ENCODE assay signal across 25 cellular contexts in genomic region chr13:38264363-38265134, GRCh38.
DNase-seq lines count a peak whose midpoint lies in the region; ATAC-seq and TF ChIP-seq lines count a peak whose summit lies in the region.
"Had no signal": no experiment of that assay in that cellular context is flagged by ENCODE, and none has a peak within 500 bp of the region (broad histone marks: within the 10 kb centered on the region; RNA-seq: fewer than 3 reads in every experiment).

No MANE protein-coding gene starts in this region.

- H3K79me2 ChIP-seq in OCI-LY3 (ENCODE audit: low read length), result no peaks in the 10 kb centered on the region

- intact Hi-C loops in right lobe of liver (cut with DNase I), result no loop called here

- H3K9ac ChIP-seq in OCI-LY3 (ENCODE audit: low read length), result no peak overlapping the region
- H3K9ac ChIP-seq: BLaER1 treated with 17β-estradiol and CSF1 and Interleukin-3, amounts not matched to agents 10 nM and 100 nM had no signal

- no peaks in the 10 kb centered on the region for H3K27me3 ChIP-seq in OCI-LY3 (ENCODE audit: low read depth, low read length)
- no peaks in the 10 kb centered on the region for H3K27me3 ChIP-seq in right lobe of liver
- H3K27me3 ChIP-seq: BLaER1 treated with 17β-estradiol and CSF1 and Interleukin-3, amounts not matched to agents 10 nM and 100 nM; esophagus muscularis mucosa; MG63 had no signal

- no peaks in the 10 kb centered on the region for H3K36me3 ChIP-seq in OCI-LY3 (replicated peaks; ENCODE audit: low read depth, low read length)
- H3K36me3 ChIP-seq in right lobe of liver, result no peaks in the 10 kb centered on the region
- H3K36me3 ChIP-seq: BLaER1 treated with 17β-estradiol and CSF1 and Interleukin-3, amounts not matched to agents 10 nM and 100 nM; esophagus muscularis mucosa; MG63 had no signal

- no peaks in the 10 kb centered on the region for H4K20me1 ChIP-seq in OCI-LY3 (ENCODE audit: insufficient read depth, low read length)
- H4K20me1 ChIP-seq: BLaER1 treated with 17β-estradiol and CSF1 and Interleukin-3, amounts not matched to agents 10 nM and 100 nM had no signal

- DNase-seq in COLO668 (lab: John Stamatoyannopoulos, UW; ENCODE audit: unreplicated experiment) (peak; percentile 51), left kidney (ENCODE audit: low read depth, low spot score) (peak; percentile 46), HUDEP-2 (lab: John Stamatoyannopoulos, UW; ENCODE audit: unreplicated experiment in 76 of 76) (no peak), right lobe of liver (no peak)
- no peak for DNase-seq in stimulated activated CD4-positive, alpha-beta T cell treated with anti-CD3 and anti-CD28 coated beads, Interleukin-15, amount 100 ng/mL, for 24 hours
- DNase-seq: activated CD4-positive, alpha-beta T cell treated with anti-CD3 and anti-CD28 coated beads for 48 hours; activated naive CD4-positive, alpha-beta T cell; activated T-cell treated with anti-CD3 and anti-CD28 coated beads, Interleukin-2, amount 50 U/mL, for 48 hours; effector memory CD4-positive, alpha-beta T cell; foreskin melanocyte; MG63; naive B cell; NCI-H1436 treated with DMSO at 0.1 percent for 48 hours; RPMI8226; stimulated activated CD4-positive, alpha-beta T cell treated with anti-CD3 and anti-CD28 coated beads, Interleukin-2, amount 100 ng/mL, for 48 hours; T-helper 2 cell had no signal

- peak overlapping the region; percentile 36 for H3K4me2 ChIP-seq in OCI-LY3 (ENCODE audit: low read length)
- H3K4me2 ChIP-seq: BLaER1 treated with 17β-estradiol and CSF1 and Interleukin-3, amounts not matched to agents 10 nM and 100 nM; smooth muscle cell had no signal

- 0 out of 2 replicates have a peak overlapping the region, but pooled peaks have one; percentile 46 for H2AFZ ChIP-seq in OCI-LY3 (ENCODE audit: low read depth, low read length)

- H3K9me3 ChIP-seq in OCI-LY3 (ENCODE audit: insufficient read depth, low read length), result no peaks in the 10 kb centered on the region
- H3K9me3 ChIP-seq in right lobe of liver, result no peaks in the 10 kb centered on the region
- H3K9me3 ChIP-seq: esophagus muscularis mucosa had no signal

- H3K4me3 ChIP-seq in OCI-LY3 (ENCODE audit: low read length) (no peak overlapping the region; the same call in 1 of the 2 replicates), right lobe of liver (no peak overlapping the region)
- H3K4me3 ChIP-seq: BLaER1 treated with 17β-estradiol and CSF1 and Interleukin-3, amounts not matched to agents 10 nM and 100 nM; esophagus muscularis mucosa; K562; MG63; smooth muscle cell had no signal

- H3K27ac ChIP-seq in OCI-LY3 (ENCODE audit: low read length), result no peak overlapping the region
- no peak overlapping the region for H3K27ac ChIP-seq in right lobe of liver
- H3K27ac ChIP-seq: BLaER1 treated with 17β-estradiol and CSF1 and Interleukin-3, amounts not matched to agents 10 nM and 100 nM; esophagus muscularis mucosa had no signal

- ATAC-seq in GM18868 (IDR thresholded peaks at IDR 0.05; ENCODE audit: unreplicated experiment) (peak; percentile 51), right lobe of liver (no peak)
- ATAC-seq: K562; left lobe of liver; SK-N-SH treated with all-trans-retinoic acid at 6 μM for 48 hours; stimulated activated memory B cell treated with anti-CD40 and anti-IgM and Interleukin-4, amounts not matched to agents 10 μg/mL and 1 μg/mL and 100 μg/mL, for 72 hours had no signal

- H3K4me1 ChIP-seq in OCI-LY3 (ENCODE audit: low read length), result 0 out of 2 replicates have a peak, but pooled peaks cover 5% of the 10 kb centered on the region
- H3K4me1 ChIP-seq in right lobe of liver, result no peaks in the 10 kb centered on the region
- H3K4me1 ChIP-seq: BLaER1 treated with 17β-estradiol and CSF1 and Interleukin-3, amounts not matched to agents 10 nM and 100 nM; esophagus muscularis mucosa had no signal

- TF ChIP-seq CTCF in OCI-LY3 (IDR thresholded peaks at IDR 0.05; ENCODE audit: low read depth, low read length) (no peak), right lobe of liver (IDR thresholded peaks at IDR 0.05) (no peak)

- TF ChIP-seq POLR2A in right lobe of liver (IDR thresholded peaks at IDR 0.05), result no peak

- WGBS in right lobe of liver (ENCODE audit: insufficient coverage, low coverage, low lambda C conversion rate, missing lambda C conversion rate), result 73% methylated on average over 5 of the region's 9 CpGs

Comparison
In these comparisons a context has a peak if more than half of its experiments do, and no peak if none do; other contexts are left out.
1. DNase-seq: peak in COLO668 (single experiment) and left kidney (single experiment); none in HUDEP-2 (0 of 76), right lobe of liver (0 of 3) and stimulated activated CD4-positive, alpha-beta T cell treated with anti-CD3 and anti-CD28 coated beads, Interleukin-15, amount 100 ng/mL, for 24 hours (single experiment).